Comparison of ENCODE assay signal across 19 cellular contexts in the genomic region with DNA sequence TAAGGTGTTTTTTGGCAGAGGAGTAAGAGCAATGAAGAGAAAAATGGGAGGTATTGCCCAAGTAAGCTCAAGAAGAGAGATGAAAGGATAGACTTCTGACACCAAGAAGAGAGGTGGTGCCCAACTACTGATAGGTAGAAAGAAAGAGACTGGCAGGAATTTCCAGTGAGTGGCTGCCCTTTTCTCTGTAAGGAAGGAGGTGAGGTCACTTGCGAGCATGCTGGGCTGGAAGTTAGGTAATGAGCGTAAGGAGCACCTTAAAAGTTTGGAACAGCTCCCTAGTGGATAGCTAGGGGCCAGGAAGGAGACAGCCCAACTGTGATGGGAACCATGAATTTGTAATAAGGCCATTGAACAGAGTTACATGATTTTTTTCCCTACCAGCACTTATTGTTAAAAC.
A peak's percentile ranks its signal among the peaks of the same experiment; 100 is the strongest.
DNase-seq lines count a peak whose midpoint lies in the region; ATAC-seq and TF ChIP-seq lines count a peak whose summit lies in the region.
"Had no signal": no experiment of that assay in that cellular context is flagged by ENCODE, and none has a peak within 500 bp of the region (broad histone marks: within the 10 kb centered on the region; RNA-seq: fewer than 3 reads in every experiment).

No MANE protein-coding gene starts in this region.

- peak overlapping the region; percentile 45 for H2BK5ac ChIP-seq in trophoblast cell (ENCODE audit: low read depth, low read length, poor library complexity)

- WGBS in trophoblast cell (ENCODE audit: extremely low coverage, insufficient coverage, insufficient read length), result no CpG with 5 or more reads among the region's 2 CpGs
- 96 to 100% methylated on average over 2 of the region's 2 CpGs for WGBS in body of pancreas, 2 donors

- intact Hi-C loops in body of pancreas (cut with DNase I), result no loop called here

- H3K36me3 Mint-ChIP-seq in WTC11, result peaks cover 1% of the 10 kb centered on the region

- H3K27ac ChIP-seq in ACC112 (ENCODE audit: low read depth, low read length), result peak overlapping the region; percentile 26; the same call in 1 of the 2 replicates
- H3K27ac ChIP-seq in trophoblast cell (ENCODE audit: low read depth, low read length), result peak overlapping the region; percentile 82
- no peak overlapping the region for H3K27ac ChIP-seq in body of pancreas

- peak overlapping the region; percentile 77 for H2BK12ac ChIP-seq in trophoblast cell (ENCODE audit: low read length)

- H3K4ac ChIP-seq in trophoblast cell (ENCODE audit: low read depth, low read length), result peak overlapping the region; percentile 24

- H3K4me3 Mint-ChIP-seq in WTC11, result no peak overlapping the region
- H3K4me3 Mint-ChIP-seq: CD14-positive monocyte had no signal

- POLR2A ChIA-PET in WTC11 (lab: Charles Lee), result no interaction called here

- no peak for TF ChIP-seq CTCF in WTC11 (IDR thresholded peaks at IDR 0.05)
- TF ChIP-seq CTCF in body of pancreas (IDR thresholded peaks at IDR 0.05), result no peak

- H3K4me1 Mint-ChIP-seq in WTC11, result peaks cover 21% of the 10 kb centered on the region
- H3K4me1 Mint-ChIP-seq: CD14-positive monocyte had no signal

- H4K91ac ChIP-seq in trophoblast cell (ENCODE audit: low read depth, low read length), result no peak overlapping the region

- no peak overlapping the region for H3K4me2 ChIP-seq in trophoblast cell (ENCODE audit: low read length)

- H3K36me3 ChIP-seq in ACC112 (ENCODE audit: insufficient read depth, low read length) (no peaks in the 10 kb centered on the region), trophoblast cell (ENCODE audit: control insufficient read depth in 1 of 2, insufficient read depth in 2 of 2, low read length in 2 of 2) (peaks cover 0 to 3% of the 10 kb centered on the region in 2 experiments), body of pancreas (replicated peaks in 1 of 2; ENCODE audit: insufficient read depth in 1 of 2, low read depth in 2 of 2) (no peaks in the 10 kb centered on the region)
- H3K36me3 ChIP-seq: HAP-1 had no signal

- H3K79me2 ChIP-seq in ACC112 (ENCODE audit: control insufficient read depth, insufficient read depth, low read length, unreplicated experiment) (no peaks in the 10 kb centered on the region), trophoblast cell (ENCODE audit: control insufficient read depth, insufficient read depth, low read length, poor library complexity) (no peaks in the 10 kb centered on the region)

- H3K18ac ChIP-seq in trophoblast cell (ENCODE audit: low read length), result peak overlapping the region; percentile 56

- 0 out of 2 replicates have a peak overlapping the region, but pooled peaks have one; percentile 10 for H3K27ac Mint-ChIP-seq in WTC11

- DNase-seq in ELR (ENCODE audit: low read depth) (peak; percentile 6), WTC11 (ENCODE audit: low spot score) (no peak), trophoblast cell (peak; percentile 25 to 55), body of pancreas (no peak), NCI-H1930 (lab: John Stamatoyannopoulos, UW) (no peak)
- DNase-seq: DMS 273 treated with DMSO at 0.1 percent for 48 hours; DND-41; NCI-H1105; NCI-H2081 treated with DMSO at 0.1 percent for 48 hours; NCI-H510A; NCI-H748 treated with DMSO at 0.1 percent for 48 hours; NK-92 treated with Interleukin-12 subunit alpha and Interleukin-12 subunit beta, amount 100 ng/mL, for 24 hours; RPMI8226; SIG-M5 had no signal

- H3K14ac ChIP-seq in trophoblast cell (ENCODE audit: low read length), result peak overlapping the region; percentile 61

- H4K8ac ChIP-seq in trophoblast cell (ENCODE audit: low read depth, low read length), result no peak overlapping the region

- H3K27me3 ChIP-seq in ACC112 (ENCODE audit: insufficient read depth, low read length) (no peaks in the 10 kb centered on the region), trophoblast cell (ENCODE audit: insufficient read depth, low read length) (no peaks in the 10 kb centered on the region), body of pancreas (no peaks in the 10 kb centered on the region)

- H3K23ac ChIP-seq in trophoblast cell (ENCODE audit: low read length), result no peak overlapping the region

- peaks cover 16% of the 10 kb centered on the region for H3K4me1 ChIP-seq in ACC112 (ENCODE audit: control insufficient read depth, insufficient read depth, low read length, unreplicated experiment)
- peaks cover 9 to 18% of the 10 kb centered on the region in 2 experiments for H3K4me1 ChIP-seq in trophoblast cell (ENCODE audit: control insufficient read depth in 1 of 2, insufficient read depth in 2 of 2, low read length in 2 of 2)
- peaks cover 5% of the 10 kb centered on the region for H3K4me1 ChIP-seq in body of pancreas
- H3K4me1 ChIP-seq: HAP-1 had no signal

- no peaks in the 10 kb centered on the region for H3K9me3 ChIP-seq in trophoblast cell (ENCODE audit: insufficient read depth, low read depth, low read length)
- H3K9me3 ChIP-seq in body of pancreas, result no peaks in the 10 kb centered on the region
- H3K9me3 ChIP-seq: HAP-1 had no signal

- H4K12ac ChIP-seq in trophoblast cell (ENCODE audit: low read depth, low read length), result no peak overlapping the region

- peak overlapping the region; percentile 82 for H2AK5ac ChIP-seq in trophoblast cell (ENCODE audit: low read length)

- no peak for ATAC-seq in WTC11
- no peak for ATAC-seq in body of pancreas
- ATAC-seq in HG03196 (IDR thresholded peaks at IDR 0.05; ENCODE audit: unreplicated experiment), result no peak

- H3K9me3 Mint-ChIP-seq in WTC11, result no peaks in the 10 kb centered on the region

- CTCF ChIA-PET in WTC11 (lab: Charles Lee), result no interaction called here

- peaks cover 5% of the 10 kb centered on the region for H3K79me1 ChIP-seq in trophoblast cell (ENCODE audit: low read length)

- H3K27me3 Mint-ChIP-seq in WTC11 (ENCODE audit: low read depth), result no peaks in the 10 kb centered on the region

- H3K9ac ChIP-seq in trophoblast cell (ENCODE audit: low read length), result no peak overlapping the region

- no peak overlapping the region for H2AFZ ChIP-seq in ACC112 (ENCODE audit: low read length, unreplicated experiment)
- H2AFZ ChIP-seq in trophoblast cell (ENCODE audit: insufficient read depth, low read length, poor library complexity), result no peak overlapping the region

- peak overlapping the region; percentile 78 for H2BK120ac ChIP-seq in trophoblast cell (ENCODE audit: insufficient read depth, low read length, poor library complexity)

- no peak for TF ChIP-seq POLR2A in body of pancreas (IDR thresholded peaks at IDR 0.05)

- H3K4me3 ChIP-seq in ACC112 (ENCODE audit: low read depth, low read length) (no peak overlapping the region), trophoblast cell (ENCODE audit: low read depth, low read length) (no peak overlapping the region), body of pancreas (no peak overlapping the region)
- H3K4me3 ChIP-seq: HAP-1, K562 had no signal

TF ChIP-seq in WTC11, 78 proteins besides CTCF, POLR2A, EP300 and RAD21 (continues in another document):
- TF ChIP-seq, protein P1, sequence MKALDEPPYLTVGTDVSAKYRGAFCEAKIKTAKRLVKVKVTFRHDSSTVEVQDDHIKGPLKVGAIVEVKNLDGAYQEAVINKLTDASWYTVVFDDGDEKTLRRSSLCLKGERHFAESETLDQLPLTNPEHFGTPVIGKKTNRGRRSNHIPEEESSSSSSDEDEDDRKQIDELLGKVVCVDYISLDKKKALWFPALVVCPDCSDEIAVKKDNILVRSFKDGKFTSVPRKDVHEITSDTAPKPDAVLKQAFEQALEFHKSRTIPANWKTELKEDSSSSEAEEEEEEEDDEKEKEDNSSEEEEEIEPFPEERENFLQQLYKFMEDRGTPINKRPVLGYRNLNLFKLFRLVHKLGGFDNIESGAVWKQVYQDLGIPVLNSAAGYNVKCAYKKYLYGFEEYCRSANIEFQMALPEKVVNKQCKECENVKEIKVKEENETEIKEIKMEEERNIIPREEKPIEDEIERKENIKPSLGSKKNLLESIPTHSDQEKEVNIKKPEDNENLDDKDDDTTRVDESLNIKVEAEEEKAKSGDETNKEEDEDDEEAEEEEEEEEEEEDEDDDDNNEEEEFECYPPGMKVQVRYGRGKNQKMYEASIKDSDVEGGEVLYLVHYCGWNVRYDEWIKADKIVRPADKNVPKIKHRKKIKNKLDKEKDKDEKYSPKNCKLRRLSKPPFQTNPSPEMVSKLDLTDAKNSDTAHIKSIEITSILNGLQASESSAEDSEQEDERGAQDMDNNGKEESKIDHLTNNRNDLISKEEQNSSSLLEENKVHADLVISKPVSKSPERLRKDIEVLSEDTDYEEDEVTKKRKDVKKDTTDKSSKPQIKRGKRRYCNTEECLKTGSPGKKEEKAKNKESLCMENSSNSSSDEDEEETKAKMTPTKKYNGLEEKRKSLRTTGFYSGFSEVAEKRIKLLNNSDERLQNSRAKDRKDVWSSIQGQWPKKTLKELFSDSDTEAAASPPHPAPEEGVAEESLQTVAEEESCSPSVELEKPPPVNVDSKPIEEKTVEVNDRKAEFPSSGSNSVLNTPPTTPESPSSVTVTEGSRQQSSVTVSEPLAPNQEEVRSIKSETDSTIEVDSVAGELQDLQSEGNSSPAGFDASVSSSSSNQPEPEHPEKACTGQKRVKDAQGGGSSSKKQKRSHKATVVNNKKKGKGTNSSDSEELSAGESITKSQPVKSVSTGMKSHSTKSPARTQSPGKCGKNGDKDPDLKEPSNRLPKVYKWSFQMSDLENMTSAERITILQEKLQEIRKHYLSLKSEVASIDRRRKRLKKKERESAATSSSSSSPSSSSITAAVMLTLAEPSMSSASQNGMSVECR (CRISPR knock-in tag; IDR thresholded peaks at IDR 0.05; ENCODE audit: borderline replicate concordance), result no peak
- no peak for TF ChIP-seq NR1H2 (CRISPR knock-in tag; IDR thresholded peaks at IDR 0.05)
- TF ChIP-seq NFE2L1 (CRISPR knock-in tag; IDR thresholded peaks at IDR 0.05), result no peak
- TF ChIP-seq, protein P2, sequence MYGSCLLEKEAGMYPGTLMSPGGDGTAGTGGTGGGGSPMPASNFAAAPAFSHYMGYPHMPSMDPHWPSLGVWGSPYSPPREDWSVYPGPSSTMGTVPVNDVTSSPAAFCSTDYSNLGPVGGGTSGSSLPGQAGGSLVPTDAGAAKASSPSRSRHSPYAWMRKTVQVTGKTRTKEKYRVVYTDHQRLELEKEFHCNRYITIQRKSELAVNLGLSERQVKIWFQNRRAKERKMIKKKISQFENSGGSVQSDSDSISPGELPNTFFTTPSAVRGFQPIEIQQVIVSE (CRISPR knock-in tag; IDR thresholded peaks at IDR 0.05; ENCODE audit: borderline replicate concordance), result no peak
- TF ChIP-seq, protein P3, sequence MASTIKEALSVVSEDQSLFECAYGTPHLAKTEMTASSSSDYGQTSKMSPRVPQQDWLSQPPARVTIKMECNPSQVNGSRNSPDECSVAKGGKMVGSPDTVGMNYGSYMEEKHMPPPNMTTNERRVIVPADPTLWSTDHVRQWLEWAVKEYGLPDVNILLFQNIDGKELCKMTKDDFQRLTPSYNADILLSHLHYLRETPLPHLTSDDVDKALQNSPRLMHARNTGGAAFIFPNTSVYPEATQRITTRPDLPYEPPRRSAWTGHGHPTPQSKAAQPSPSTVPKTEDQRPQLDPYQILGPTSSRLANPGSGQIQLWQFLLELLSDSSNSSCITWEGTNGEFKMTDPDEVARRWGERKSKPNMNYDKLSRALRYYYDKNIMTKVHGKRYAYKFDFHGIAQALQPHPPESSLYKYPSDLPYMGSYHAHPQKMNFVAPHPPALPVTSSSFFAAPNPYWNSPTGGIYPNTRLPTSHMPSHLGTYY (CRISPR knock-in tag; IDR thresholded peaks at IDR 0.05), result no peak
- no peak for TF ChIP-seq SMAD4 (CRISPR knock-in tag; IDR thresholded peaks at IDR 0.05)
- no peak for TF ChIP-seq ZNF138 (CRISPR knock-in tag; conservative IDR thresholded peaks at IDR 0.05)
- no peak for TF ChIP-seq MYBL2 (CRISPR knock-in tag; IDR thresholded peaks at IDR 0.05)

Comparison
In these comparisons a context has a peak if more than half of its experiments do, and no peak if none do; other contexts are left out.
1. H3K27ac ChIP-seq: peak in ACC112 (single experiment) and trophoblast cell (single experiment); none in body of pancreas (0 of 4).
2. DNase-seq: peak in ELR (single experiment) and trophoblast cell (2 of 2); none in WTC11 (single experiment), body of pancreas (0 of 4) and NCI-H1930 (0 of 2).